In the genomic region with DNA sequence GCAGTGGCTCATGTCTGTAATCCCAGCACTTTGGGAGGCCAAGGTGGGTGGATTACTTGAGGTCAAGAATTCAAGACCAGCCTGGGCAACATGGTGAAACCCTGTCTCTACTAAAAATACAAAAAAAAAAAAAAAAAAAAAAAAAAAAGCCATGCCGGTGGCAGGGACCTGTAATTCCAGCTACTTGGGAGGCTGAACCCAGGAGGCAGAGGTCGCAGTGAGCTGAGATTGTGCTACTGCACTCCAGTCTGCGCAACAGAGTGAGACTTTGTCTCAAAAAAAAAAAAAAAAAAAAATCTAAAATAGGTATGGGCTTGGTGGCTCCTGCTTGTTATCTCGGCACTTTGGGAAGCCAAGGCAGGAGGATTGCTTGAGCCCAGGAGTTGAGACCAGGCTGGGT, we compare ENCODE assay signal across 2 cellular contexts.
TF ChIP-seq lines count a peak whose summit lies in the region.

No MANE protein-coding gene starts in this region.

TF ChIP-seq in HEK293, 187 proteins besides CTCF, POLR2A, EP300 and RAD21:
- peak; percentile 95 for TF ChIP-seq ZNF362 (tag by site-specific recombination; IDR thresholded peaks at IDR 0.05)
TF ChIP-seq in HEK293: peak in this region for 1; not testable (repeated sequence) for 186.

TF ChIP-seq in K562, 482 proteins besides CTCF, POLR2A, EP300 and RAD21:
- peak; percentile 40 for TF ChIP-seq ZNF384 (IDR thresholded peaks at IDR 0.05; ENCODE audit: low read depth, low read length)
